8 cellular contexts compared by ENCODE assay signal in genomic region chr2:120221616-120222015, GRCh38. TPM values are rescaled to one million over a fixed set of nuclear protein-coding genes. Genes with fewer than 3 reads are reported as not detected.
DNase-seq lines count a peak whose midpoint lies in the region; ATAC-seq, FAIRE-seq and TF ChIP-seq lines count a peak whose summit lies in the region.

No MANE protein-coding gene starts in this region.

- peaks cover 12% of the 10 kb centered on the region for H3K36me3 ChIP-seq in DOHH2 (ENCODE audit: control insufficient read depth, low read length)
- H3K36me3 ChIP-seq in esophagus muscularis mucosa = peaks cover 0 to 32% (median 2%) of the 10 kb centered on the region in 4 donors

- CTCF ChIA-PET in A549 (lab: Yijun Ruan, JAX) = interaction anchor here (0.7 to 1.5 kb wide), 2 partner anchors 47 to 91 kb away, joined by 3 to 4 read pairs; no protein-coding TSS in a partner anchor

- no peak for FAIRE-seq in A549 (lab: Jason Lieb, UNC)

- peaks cover 13% of the 10 kb centered on the region for H3K9me3 Mint-ChIP-seq in mesothelial cell of epicardium

- no peak overlapping the region for H3K27ac ChIP-seq in A549
- no peak overlapping the region for H3K27ac ChIP-seq in DOHH2 (ENCODE audit: low read depth, low read length)
- no peak overlapping the region for H3K27ac ChIP-seq in esophagus muscularis mucosa (replicated peaks in 1 of 4)

- peaks cover 44% of the 10 kb centered on the region for H3K36me3 Mint-ChIP-seq in mesothelial cell of epicardium

- no peaks in the 10 kb centered on the region for H3F3A ChIP-seq in DOHH2 (ENCODE audit: control insufficient read depth, insufficient read depth)

- H4K20me1 ChIP-seq in DOHH2 (ENCODE audit: control insufficient read depth, insufficient read depth, low read depth, low read length) = no peaks in the 10 kb centered on the region

- peak overlapping the region; percentile 65 for H3K4me3 Mint-ChIP-seq in mesothelial cell of epicardium

- TF ChIP-seq EP300 in A549 (IDR thresholded peaks at IDR 0.05) (no peak), esophagus muscularis mucosa (IDR thresholded peaks at IDR 0.05) (no peak)

- peaks cover 24% of the 10 kb centered on the region for H3K4me1 Mint-ChIP-seq in mesothelial cell of epicardium

- H3K4me2 ChIP-seq in A549 (peak overlapping the region; percentile 88), DOHH2 (ENCODE audit: low read length) (peak overlapping the region; percentile 94)

- POLR2A ChIA-PET in A549 (lab: Yijun Ruan, JAX) = no interaction called here

- H3K27ac Mint-ChIP-seq in mesothelial cell of epicardium = no peak overlapping the region

- no peak for ATAC-seq in A549

- TF ChIP-seq CTCF in A549 (IDR thresholded peaks at IDR 0.05) (no peak), DOHH2 (IDR thresholded peaks at IDR 0.05; ENCODE audit: low read depth, low read length, poor library complexity, severe bottlenecking) (no peak), mesothelial cell of epicardium (IDR thresholded peaks at IDR 0.05; ENCODE audit: unreplicated experiment) (no peak), esophagus muscularis mucosa (IDR thresholded peaks at IDR 0.05) (no peak)

- TF ChIP-seq RAD21 in A549 (conservative IDR thresholded peaks at IDR 0.05 in 1 of 2, IDR thresholded peaks at IDR 0.05 in 1 of 2) = no peak

- TF ChIP-seq POLR2A in A549 (IDR thresholded peaks at IDR 0.05; ENCODE audit: low read length) (no peak), esophagus muscularis mucosa (IDR thresholded peaks at IDR 0.05; ENCODE audit: low read depth) (no peak)

- no peaks in the 10 kb centered on the region for H3K9me2 ChIP-seq in DOHH2 (replicated peaks; ENCODE audit: control insufficient read depth, low read length)

- H3K79me2 ChIP-seq in DOHH2 (ENCODE audit: control insufficient read depth, low read length) = peaks cover 28% of the 10 kb centered on the region

- H3K27me3 Mint-ChIP-seq in mesothelial cell of epicardium (ENCODE audit: low read depth) = peaks cover 13% of the 10 kb centered on the region

- 96% methylated on average over 8 of the region's 8 CpGs for WGBS in A549 (ENCODE audit: missing lambda C conversion rate)
- WGBS in esophagus muscularis mucosa = 98% methylated on average over 8 of the region's 8 CpGs

- H3K4me3 ChIP-seq in A549 = 0 out of 3 replicates have a peak overlapping the region, but pooled peaks have one; percentile 2
- H3K4me3 ChIP-seq in DOHH2 (ENCODE audit: low read length) = peak overlapping the region; percentile 74
- no peak overlapping the region for H3K4me3 ChIP-seq in esophagus muscularis mucosa

- H3K9me3 ChIP-seq in A549 (no peaks in the 10 kb centered on the region), DOHH2 (ENCODE audit: control insufficient read depth, insufficient read depth, low read length) (peaks cover 3% of the 10 kb centered on the region; the same call in 1 of the 2 replicates), esophagus muscularis mucosa (peaks cover 0 to 6% (median 0%) of the 10 kb centered on the region in 4 donors)

- intact Hi-C loops in esophagus muscularis mucosa (cut with DNase I) = loop anchor here (10.0 kb wide), 2 partner anchors 93 to 207 kb away; partner anchors contain the start of gene EPB41L5

- H3K27me3 ChIP-seq in DOHH2 (ENCODE audit: control insufficient read depth, low read length) = no peaks in the 10 kb centered on the region
- no peaks in the 10 kb centered on the region for H3K27me3 ChIP-seq in esophagus muscularis mucosa

- no peak for DNase-seq in A549 (ENCODE audit: low read depth in 1 of 2, low spot score in 1 of 2)
- peak; percentile 34 to 35 for DNase-seq in activated T-cell treated with anti-CD3 and anti-CD28 coated beads, Interleukin-2, amount 50 U/mL, for 48 hours
- DNase-seq in mesothelial cell of epicardium (ENCODE audit: low spot score in 2 of 2, unreplicated experiment in 2 of 2) = no peak
- no peak for DNase-seq in retina
- no peak for DNase-seq in esophagus muscularis mucosa (ENCODE audit: extremely low spot score)
- DNase-seq in NCI-H128 (lab: John Stamatoyannopoulos, UW; ENCODE audit: unreplicated experiment) = no peak
- no peak for DNase-seq in NCI-H1694 treated with DMSO at 0.1 percent for 48 hours (lab: John Stamatoyannopoulos, UW)

- H3K4me1 ChIP-seq in A549 = peaks cover 22% of the 10 kb centered on the region
- H3K4me1 ChIP-seq in DOHH2 (ENCODE audit: control insufficient read depth, low read length) = peaks cover 32% of the 10 kb centered on the region
- H3K4me1 ChIP-seq in esophagus muscularis mucosa = peaks cover 24 to 48% (median 38%) of the 10 kb centered on the region in 4 donors

TF ChIP-seq in A549, 52 proteins besides CTCF, POLR2A, EP300 and RAD21:
- TF ChIP-seq MAZ (IDR thresholded peaks at IDR 0.05; ENCODE audit: borderline replicate concordance, low read depth, low read length) (no peak), PHF8 (IDR thresholded peaks at IDR 0.05; ENCODE audit: borderline replicate concordance, low read depth) (no peak), JUN (IDR thresholded peaks at IDR 0.05) (0 out of 5 replicates have a peak, but pooled peaks of 1 of the 2 experiments have one; percentile 12)

RNA-seq across cellular contexts. Expression of gene TMEM185B, which starts 1.6 kb away (rescaled TPM):
- polyA plus RNA-seq in A549 (2011; rRNA removed) = 41.8 and 48.5 TPM in 2 replicates
- 45.8 and 58.0 TPM in 2 replicates for polyA plus RNA-seq in A549 (2012; cell fraction: cytosol; rRNA removed)
- polyA plus RNA-seq in A549 (2012; cell fraction: nucleus; rRNA removed) = 57.3 and 71.9 TPM in 2 replicates
- polyA plus RNA-seq in A549 (2017; fragmentation: RNase III; extraction: RNeasy Plus Mini Kit Qiagen cat#74134 plus additional on column Dnase treatment) = 28.7 to 31.5 TPM (median 30.3 TPM) in 3 replicates
- polyA minus RNA-seq in A549 (2011; rRNA and poly(A)+ RNA removed) = 24.1 and 30.9 TPM in 2 replicates
- total RNA-seq in mesothelial cell of epicardium = 27.8 to 28.6 TPM (median 27.9 TPM) in 3 replicates
- 10 to 100 TPM; 21.6 to 33.8 (median 31.9) TPM for total RNA-seq in esophagus muscularis mucosa

RNA-seq across cellular contexts. Expression of gene RALB, which starts 31.0 kb away (rescaled TPM):
- polyA plus RNA-seq in A549 (2011; rRNA removed) (65.9 and 72.9 TPM in 2 replicates), A549 (2017; fragmentation: RNase III; extraction: RNeasy Plus Mini Kit Qiagen cat#74134 plus additional on column Dnase treatment) (71.5 to 77.4 TPM (median 76.5 TPM) in 3 replicates)
- 33.6 and 34.3 TPM in 2 replicates for polyA plus RNA-seq in A549 (2012; cell fraction: cytosol; rRNA removed)
- 10.4 and 19.1 TPM in 2 replicates for polyA plus RNA-seq in A549 (2012; cell fraction: nucleus; rRNA removed)
- polyA minus RNA-seq in A549 (2011; rRNA and poly(A)+ RNA removed) = 21.5 and 22.6 TPM in 2 replicates
- total RNA-seq in mesothelial cell of epicardium (25.1 to 25.9 TPM (median 25.3 TPM) in 3 replicates), esophagus muscularis mucosa (10 to 100 TPM; 41.5 to 59.1 (median 54.4) TPM)

Comparison
In these comparisons a context has a peak if more than half of its experiments do, and no peak if none do; other contexts are left out.
1. DNase-seq: peak in activated T-cell treated with anti-CD3 and anti-CD28 coated beads, Interleukin-2, amount 50 U/mL, for 48 hours (2 of 2); none in A549 (0 of 2), mesothelial cell of epicardium (0 of 2), retina (single experiment), esophagus muscularis mucosa (single experiment), NCI-H128 (single experiment) and NCI-H1694 treated with DMSO at 0.1 percent for 48 hours (single experiment).
2. H3K4me3 ChIP-seq: peak in A549 (single experiment) and DOHH2 (single experiment); none in esophagus muscularis mucosa (0 of 4).